Comparison of ENCODE assay signal across 25 cellular contexts in genomic region chr6:53983301-53983700, GRCh38.
"Had no signal": no experiment of that assay in that cellular context is flagged by ENCODE, and none has a peak within 500 bp of the region (broad histone marks: within the 10 kb centered on the region; RNA-seq: fewer than 3 reads in every experiment).

No MANE protein-coding gene starts in this region.

- H3K9me3 Mint-ChIP-seq: activated CD4-positive, alpha-beta T cell treated with anti-CD3 and anti-CD28 coated beads, Interleukin-2, amount 10 ng/mL, durations not matched to agents 24 days and 14 days; activated naive CD4-positive, alpha-beta T cell treated with anti-CD3 and anti-CD28 coated beads, Interleukin-2, amount 50 U/mL, for 72 hours; activated T-cell treated with anti-CD3 and anti-CD28 coated beads, Interleukin-2, amount 50 U/mL, for 72 hours; effector memory CD8-positive, alpha-beta T cell; natural killer cell treated with Interleukin-12 subunit alpha and Interleukin-12 subunit beta and Interleukin-15 and Interleukin-18, amount 100 ng/mL, for 72 hours had no signal

- H3K27ac Mint-ChIP-seq: activated CD4-positive, alpha-beta T cell treated with anti-CD3 and anti-CD28 coated beads, Interleukin-2, amount 10 ng/mL, durations not matched to agents 24 days and 14 days; activated CD8-positive, alpha-beta T cell treated with anti-CD3 and anti-CD28 coated beads, Interleukin-2, amount 10 ng/mL, durations not matched to agents 7 days and 5 days; activated naive CD4-positive, alpha-beta T cell treated with anti-CD3 and anti-CD28 coated beads, Interleukin-2, amount 50 U/mL, for 72 hours; activated T-cell treated with anti-CD3 and anti-CD28 coated beads, Interleukin-2, amount 50 U/mL, for 72 hours; brain; effector memory CD8-positive, alpha-beta T cell; natural killer cell treated with Interleukin-12 subunit alpha and Interleukin-12 subunit beta and Interleukin-15 and Interleukin-18, amount 100 ng/mL, for 72 hours; T-helper 17 cell had no signal

- H3K4me1 ChIP-seq: left lung had no signal

- H3K27me3 ChIP-seq: gastroesophageal sphincter, left lung, tibial nerve, vagina had no signal

- H3K36me3 ChIP-seq: gastroesophageal sphincter, left lung, tibial nerve, vagina had no signal

- H3K4me1 Mint-ChIP-seq: activated CD4-positive, alpha-beta T cell treated with anti-CD3 and anti-CD28 coated beads, Interleukin-2, amount 10 ng/mL, durations not matched to agents 24 days and 14 days had no signal

- H3K4me3 ChIP-seq: gastroesophageal sphincter, left lung, skin epidermis, tibial nerve, vagina had no signal

- DNase-seq: activated CD4-positive, alpha-beta T cell treated with anti-CD3 and anti-CD28 coated beads, Interleukin-2, amount 10 ng/mL, durations not matched to agents 24 days and 14 days; activated CD4-positive, CD25-positive, alpha-beta regulatory T cell; activated CD8-positive, alpha-beta memory T cell treated with anti-CD3 and anti-CD28 coated beads, Interleukin-2, amount 50 U/mL, for 4 hours; activated CD8-positive, alpha-beta T cell treated with anti-CD3 and anti-CD28 coated beads, Interleukin-2, amount 10 ng/mL, durations not matched to agents 7 days and 5 days; activated gamma-delta T cell; activated T-cell treated with anti-CD3 and anti-CD28 coated beads, Interleukin-2, amount 50 U/mL, for 72 hours; cerebellar nuclear complex; dermis blood vessel endothelial cell; effector memory CD8-positive, alpha-beta T cell; erythroblast; islet precursor cell; left lung; posterior cingulate gyrus; stimulated activated CD4-positive, alpha-beta T cell treated with anti-CD3 and anti-CD28 coated beads, Interleukin-4, amount 100 ng/mL, for 24 hours; stimulated activated naive CD4-positive, alpha-beta T cell; substantia nigra; T-helper 17 cell had no signal

- H3K36me3 Mint-ChIP-seq: activated naive CD4-positive, alpha-beta T cell treated with anti-CD3 and anti-CD28 coated beads, Interleukin-2, amount 50 U/mL, for 72 hours; brain; natural killer cell treated with Interleukin-12 subunit alpha and Interleukin-12 subunit beta and Interleukin-15 and Interleukin-18, amount 100 ng/mL, for 72 hours had no signal

- H3K4me3 Mint-ChIP-seq: activated CD4-positive, alpha-beta T cell treated with anti-CD3 and anti-CD28 coated beads, Interleukin-2, amount 10 ng/mL, durations not matched to agents 24 days and 14 days; activated CD8-positive, alpha-beta T cell treated with anti-CD3 and anti-CD28 coated beads, Interleukin-2, amount 10 ng/mL, durations not matched to agents 7 days and 5 days; activated T-cell treated with anti-CD3 and anti-CD28 coated beads, Interleukin-2, amount 50 U/mL, for 72 hours; brain; effector memory CD8-positive, alpha-beta T cell; natural killer cell treated with Interleukin-12 subunit alpha and Interleukin-12 subunit beta and Interleukin-15 and Interleukin-18, amount 100 ng/mL, for 72 hours; T-helper 17 cell had no signal

- H3K27ac ChIP-seq: gastroesophageal sphincter, left lung, skin epidermis, tibial nerve, vagina had no signal

- FAIRE-seq: TTC549 had no signal

- H3K9me3 ChIP-seq: gastroesophageal sphincter, left lung, tibial nerve, vagina had no signal

- ATAC-seq: activated CD8-positive, alpha-beta T cell treated with anti-CD3 and anti-CD28 coated beads, Interleukin-2, amount 10 ng/mL, durations not matched to agents 7 days and 5 days; activated naive CD4-positive, alpha-beta T cell treated with anti-CD3 and anti-CD28 coated beads, Interleukin-2, amount 50 U/mL, for 72 hours; activated T-cell treated with anti-CD3 and anti-CD28 coated beads, Interleukin-2, amount 50 U/mL, for 72 hours; effector memory CD8-positive, alpha-beta T cell; gastroesophageal sphincter; natural killer cell treated with Interleukin-12 subunit alpha and Interleukin-12 subunit beta and Interleukin-15 and Interleukin-18, amount 100 ng/mL, for 72 hours; T-helper 17 cell had no signal
